In the genomic region with DNA sequence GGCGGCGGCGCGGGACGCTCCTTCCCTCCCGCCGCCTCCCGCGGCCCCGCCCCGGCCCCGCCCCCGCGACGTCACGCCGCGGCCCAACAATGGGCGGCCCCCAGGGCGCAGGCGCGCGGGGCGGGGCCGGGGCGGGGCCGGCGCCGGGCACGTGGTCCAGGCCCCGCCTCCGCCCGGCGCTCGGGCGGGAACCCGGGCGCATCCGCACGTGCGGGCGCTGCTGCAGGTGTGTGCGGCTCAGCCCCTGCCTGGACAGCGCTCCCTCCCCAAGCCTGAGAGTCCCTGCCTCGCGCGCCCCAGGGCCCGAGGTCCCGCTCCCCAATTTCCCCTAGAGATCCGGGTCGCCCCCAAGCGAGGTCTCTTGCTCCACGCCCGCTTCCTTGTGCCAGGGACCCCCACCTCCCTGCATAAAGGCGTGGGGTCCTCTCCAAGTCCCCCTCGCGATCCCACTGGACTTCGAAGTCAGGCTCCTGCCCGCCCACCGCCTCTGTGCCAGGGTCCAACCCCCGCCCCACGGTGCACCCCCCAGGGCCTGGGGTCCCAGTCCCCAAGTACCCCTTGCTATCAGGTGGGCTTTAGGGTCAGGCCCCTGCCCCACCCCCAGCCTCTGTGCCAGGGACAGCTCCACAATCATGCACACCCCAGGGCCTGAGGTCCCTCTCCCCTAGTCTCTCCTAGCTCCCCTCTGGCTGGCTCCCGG, we compare ENCODE assay signal across 8 cellular contexts. TPM values are rescaled to one million over a fixed set of nuclear protein-coding genes. Genes with fewer than 3 reads are reported as not detected.
DNase-seq lines count a peak whose midpoint lies in the region; ATAC-seq and TF ChIP-seq lines count a peak whose summit lies in the region.

Gene MEX3D, minus strand, starts transcription at position 6 of the 700 bp plus-strand sequence. CDS start 267 bp downstream, outside the sequence.

- DNase-seq in DMS79 treated with DMSO at 0.1 percent for 48 hours (lab: John Stamatoyannopoulos, UW) = peak; percentile 13
- no peak for DNase-seq in DMS79 (lab: John Stamatoyannopoulos, UW)
- DNase-seq in HPDE6-E6E7 (ENCODE audit: extremely low spot score) = peak; percentile 87
- peak; percentile 67 to 82 for DNase-seq in SJCRH30
- DNase-seq in activated naive CD4-positive, alpha-beta T cell treated with Interleukin-2 at 50 U/mL for 16 hours = peak; percentile 79
- peak in 1 of 2 donors; percentile 25 for DNase-seq in foreskin keratinocyte
- DNase-seq in nucleus accumbens (lab: John Stamatoyannopoulos, UW) = peak in 44 of 56 donors; percentile 3 to 80 (median 34)
- peak; percentile 43 for DNase-seq in stromal cell of bone marrow (ENCODE audit: low read depth)

- no peaks in the 10 kb centered on the region for H3K27me3 ChIP-seq in SJCRH30
- peaks cover 3% of the 10 kb centered on the region for H3K27me3 ChIP-seq in foreskin keratinocyte

- no peak for TF ChIP-seq CTCF in foreskin keratinocyte (conservative IDR thresholded peaks at IDR 0.05)

- 0 out of 2 replicates have a peak, but pooled peaks cover 5% of the 10 kb centered on the region for H3K36me3 ChIP-seq in SJCRH30

- H3K9me3 ChIP-seq in SJCRH30 (replicated peaks) = no peaks in the 10 kb centered on the region

- H3K4me1 ChIP-seq in SJCRH30 (peaks cover 3% of the 10 kb centered on the region), foreskin keratinocyte (no peaks in the 10 kb centered on the region)

- H3K27ac ChIP-seq in SJCRH30 (peak within 1 kb of the TSS; percentile 88; the same call in 1 of the 2 replicates), foreskin keratinocyte (peak within 1 kb of the TSS; percentile 84)

- peak within 1 kb of the TSS; percentile 86 for H3K4me3 ChIP-seq in SJCRH30

- ATAC-seq in foreskin keratinocyte = peak; percentile 67

RNA-seq across cellular contexts. Expression of gene MEX3D, which starts in this region (rescaled TPM):
- 47.5 and 49.2 TPM in 2 replicates for total RNA-seq in SJCRH30 (2014; rRNA removed; shearing (Covaris generic))
- 26.2 and 27.9 TPM in 2 replicates for total RNA-seq in foreskin keratinocyte
- 12.3 and 13.7 TPM in 2 replicates for polyA plus RNA-seq in foreskin keratinocyte
